Comparison of ENCODE assay signal across 12 cellular contexts in genomic region chr7:155753446-155753965, GRCh38. TPM values are rescaled to one million over a fixed set of nuclear protein-coding genes. Genes with fewer than 3 reads are reported as not detected.
A peak's percentile ranks its signal among the peaks of the same experiment; 100 is the strongest.
DNase-seq lines count a peak whose midpoint lies in the region; ATAC-seq, FAIRE-seq and TF ChIP-seq lines count a peak whose summit lies in the region.
"Had no signal": no experiment of that assay in that cellular context is flagged by ENCODE, and none has a peak within 500 bp of the region (broad histone marks: within the 10 kb centered on the region; RNA-seq: fewer than 3 reads in every experiment).

No MANE protein-coding gene starts in this region.

- H3K4me1 Mint-ChIP-seq in endodermal cell = peaks cover 49% of the 10 kb centered on the region

- H3K36me3 ChIP-seq in right lobe of liver (peaks cover 0 to 2% (median 0%) of the 10 kb centered on the region in 4 donors), HepG2 (replicated peaks in 1 of 2; ENCODE audit: control insufficient read depth in 1 of 2, insufficient read depth in 2 of 2, low read length in 2 of 2) (peaks cover 4 to 49% of the 10 kb centered on the region in 2 experiments; a peak in 4 of 5 replicates), Karpas-422 (ENCODE audit: insufficient read depth, low read length) (peaks cover 8% of the 10 kb centered on the region; the same call in 1 of the 2 replicates), endodermal cell (ENCODE audit: control insufficient read depth, insufficient read depth, low read length) (peaks cover 47% of the 10 kb centered on the region)

- DNase-seq in right lobe of liver (no peak), HepG2 (ENCODE audit: low spot score) (no peak), Karpas-422 (no peak), endodermal cell (no peak), DMS153 treated with DMSO at 0.1 percent for 48 hours (lab: John Stamatoyannopoulos, UW; ENCODE audit: unreplicated experiment) (no peak), posterior vena cava (ENCODE audit: low spot score) (no peak), mesenteric fat pad (ENCODE audit: low spot score) (no peak)
- DNase-seq in activated effector memory CD4-positive, alpha-beta T cell treated with anti-CD3 and anti-CD28 coated beads, Interleukin-2, amount 50 U/mL, for 16 hours = no peak
- DNase-seq: NCI-H1694 treated with DMSO at 0.1 percent for 48 hours; SHP77; stimulated activated naive CD4-positive, alpha-beta T cell treated with Interleukin-2 at 50 U/mL for 16 hours had no signal

- CTCF ChIA-PET in HepG2 (lab: Yijun Ruan, JAX; ENCODE audit: low intra/inter-chr PET ratio, low total read pairs) = no interaction called here

- POLR2A ChIA-PET in HepG2 (lab: Yijun Ruan, JAX) = no interaction called here

- ATAC-seq in right lobe of liver (peak; percentile 14 to 29 (median 24)), HepG2 (no peak)

- H3K79me2 ChIP-seq in HepG2 (ENCODE audit: insufficient read depth, low read length) (peaks cover 86% of the 10 kb centered on the region), Karpas-422 (ENCODE audit: low read length) (peaks cover 100% of the 10 kb centered on the region)

- H3K27me3 ChIP-seq in right lobe of liver = no peaks in the 10 kb centered on the region
- H3K27me3 ChIP-seq in HepG2 (ENCODE audit: control insufficient read depth in 1 of 2, insufficient read depth in 2 of 2, low read length in 2 of 2) = no peaks in the 10 kb centered on the region
- H3K27me3 ChIP-seq in Karpas-422 (ENCODE audit: low read length) = no peaks in the 10 kb centered on the region
- H3K27me3 ChIP-seq in endodermal cell (ENCODE audit: control insufficient read depth, insufficient read depth, low read length, poor library complexity, severe bottlenecking) = no peaks in the 10 kb centered on the region

- no peak for TF ChIP-seq RAD21 in HepG2 (CRISPR knock-in tag; IDR thresholded peaks at IDR 0.05)

- H3K27ac ChIP-seq in right lobe of liver (no peak overlapping the region), HepG2 (ENCODE audit: extremely low read length, insufficient read depth, low read length) (no peak overlapping the region), Karpas-422 (ENCODE audit: low read length) (no peak overlapping the region; the same call in 1 of the 2 replicates), endodermal cell (ENCODE audit: low read depth, low read length) (no peak overlapping the region)

- H3K4me1 ChIP-seq in right lobe of liver (peaks cover 0 to 9% (median 2%) of the 10 kb centered on the region in 4 donors), HepG2 (ENCODE audit: insufficient read depth, low read length) (no peaks in the 10 kb centered on the region), Karpas-422 (ENCODE audit: low read length) (peaks cover 58% of the 10 kb centered on the region), endodermal cell (ENCODE audit: control insufficient read depth, insufficient read depth, low read length) (peaks cover 15% of the 10 kb centered on the region)

- no peaks in the 10 kb centered on the region for H3K27me3 Mint-ChIP-seq in endodermal cell (ENCODE audit: insufficient read depth)

- H3K9me3 ChIP-seq in right lobe of liver (no peaks in the 10 kb centered on the region), HepG2 (ENCODE audit: low read length) (no peaks in the 10 kb centered on the region), Karpas-422 (ENCODE audit: low read length) (no peaks in the 10 kb centered on the region), endodermal cell (ENCODE audit: control insufficient read depth, low read length) (peaks cover 25% of the 10 kb centered on the region)

- H2AFZ ChIP-seq in HepG2 (ENCODE audit: low read length) = no peak overlapping the region
- H2AFZ ChIP-seq in Karpas-422 (ENCODE audit: low read length) = no peak overlapping the region

- H3K27ac Mint-ChIP-seq in endodermal cell = peak overlapping the region; percentile 32

- no peak overlapping the region for H3K9ac ChIP-seq in HepG2 (ENCODE audit: insufficient read depth, low read depth, low read length)
- no peak overlapping the region for H3K9ac ChIP-seq in Karpas-422 (ENCODE audit: low read length)
- no peak overlapping the region for H3K9ac ChIP-seq in endodermal cell (ENCODE audit: extremely low read depth, low read length, poor library complexity, severe bottlenecking)

- no peaks in the 10 kb centered on the region for H3K9me2 ChIP-seq in Karpas-422 (replicated peaks; ENCODE audit: insufficient read depth, low read length)

- TF ChIP-seq POLR2A in right lobe of liver (IDR thresholded peaks at IDR 0.05) (no peak), HepG2 (IDR thresholded peaks at IDR 0.05; ENCODE audit: insufficient read depth in 1 of 2, low read depth in 2 of 2, low read length in 2 of 2) (no peak)

- FAIRE-seq in HepG2 (lab: Jason Lieb, UNC) = no peak

- no peak overlapping the region for H3K4me3 ChIP-seq in right lobe of liver
- H3K4me3 ChIP-seq in HepG2 (replicated peaks in 1 of 3; ENCODE audit: insufficient read depth in 1 of 3, low read depth in 2 of 3, low read length in 3 of 3) = no peak overlapping the region
- H3K4me3 ChIP-seq in Karpas-422 (ENCODE audit: low read length) = no peak overlapping the region
- no peak overlapping the region for H3K4me3 ChIP-seq in endodermal cell (ENCODE audit: low read length)
- H3K4me3 ChIP-seq: smooth muscle cell had no signal

- H4K20me1 ChIP-seq in HepG2 (ENCODE audit: insufficient read depth, low read length) (peaks cover 33% of the 10 kb centered on the region), Karpas-422 (ENCODE audit: insufficient read depth, low read depth, low read length) (peaks cover 15% of the 10 kb centered on the region)

- TF ChIP-seq EP300 in HepG2 (IDR thresholded peaks at IDR 0.05; ENCODE audit: low read depth in 2 of 2, low read length in 2 of 2) = no peak
- no peak for TF ChIP-seq EP300 in HepG2 (CRISPR knock-in tag; IDR thresholded peaks at IDR 0.05; ENCODE audit: borderline replicate concordance)

- in situ Hi-C loops in HepG2 (cut with HindIII; ENCODE audit: extremely low pct_ligation_motif_present, low pct_unique_long_range_greater_than_20kb) = loop anchor here (25.0 kb wide), 1 partner anchor 366 kb away; no protein-coding TSS in a partner anchor

- TF ChIP-seq CTCF in right lobe of liver (IDR thresholded peaks at IDR 0.05) = no peak
- no peak for TF ChIP-seq CTCF in HepG2 (CRISPR knock-in tag; IDR thresholded peaks at IDR 0.05)
- no peak for TF ChIP-seq CTCF in endodermal cell (conservative IDR thresholded peaks at IDR 0.05)

- 83% methylated on average over 10 of the region's 10 CpGs for WGBS in right lobe of liver (ENCODE audit: insufficient coverage, low coverage, low lambda C conversion rate, missing lambda C conversion rate)
- WGBS in HepG2 (ENCODE audit: low lambda C conversion rate) = over 99% methylated on average over 10 of the region's 10 CpGs
- 94 to 97% methylated on average over 9 to 10 of the region's 10 CpGs for WGBS in endodermal cell (ENCODE audit: insufficient coverage in 1 of 2, insufficient read length in 1 of 2), 2 experiments

- H3K9me3 Mint-ChIP-seq in endodermal cell = peaks cover 16% of the 10 kb centered on the region

- H3K4me3 Mint-ChIP-seq in endodermal cell = no peak overlapping the region

- intact Hi-C loops in right lobe of liver (cut with DNase I) (no loop called here), HepG2 (cut with micrococcal nuclease; ENCODE audit: unreplicated experiment) (no loop called here), posterior vena cava (cut with DNase I) (no loop called here)

- BruUV-seq in HepG2 (replicated peaks; lab: Mats Ljungman, UMichigan) = no TSS peak

- peaks cover 38% of the 10 kb centered on the region for H3K36me3 Mint-ChIP-seq in endodermal cell (ENCODE audit: low read depth)

- H3K4me2 ChIP-seq in HepG2 (ENCODE audit: low read depth, low read length) (no peak overlapping the region), Karpas-422 (ENCODE audit: low read depth, low read length, poor library complexity, severe bottlenecking) (peak overlapping the region; percentile 48)
- H3K4me2 ChIP-seq: smooth muscle cell had no signal

RNA-seq across cellular contexts. Expression of gene SHH, which starts 58.8 kb away (rescaled TPM):
- total RNA-seq in right lobe of liver (10 to 100 TPM in 4 of 6 experiments, 1 to 10 TPM in 2; 6.8 to 18.6 (median 12.4) TPM), HepG2 (2016; rRNA removed; fragmentation: Illumina TruSeq; extraction: Trizol) (1.7 and 1.9 TPM in 2 replicates), endodermal cell (1 to 10 TPM in 1 of 2 donors, under 1 TPM in 1; 0.99 to 1.6 TPM), posterior vena cava (not detected), mesenteric fat pad (not detected)
- total RNA-seq in HepG2 (2016; cell fraction: cytosol; rRNA removed; fragmentation: Illumina TruSeq; extraction: Trizol; ENCODE audit: low read depth) = 0.10 and 0.53 TPM in 2 replicates
- total RNA-seq in HepG2 (2016; cell fraction: insoluble cytoplasmic fraction; rRNA removed; fragmentation: Illumina TruSeq; extraction: Trizol) = 1.3 and 2.2 TPM in 2 replicates
- 0.80 and 1.6 TPM in 2 replicates for total RNA-seq in HepG2 (2016; cell fraction: membrane; rRNA removed; fragmentation: Illumina TruSeq; extraction: Trizol)
- total RNA-seq in HepG2 (2016; cell fraction: nucleus; rRNA removed; fragmentation: Illumina TruSeq; extraction: Trizol) = 1.3 TPM in 2 replicates
- polyA plus RNA-seq in HepG2 (2011; rRNA removed) = 3.4 and 4.9 TPM in 2 replicates
- 1.9 and 3.3 TPM in 2 replicates for polyA plus RNA-seq in HepG2 (2011; cell fraction: cytosol; rRNA removed)
- polyA plus RNA-seq in HepG2 (2011; cell fraction: nucleus; rRNA removed) = 12.2 and 16.4 TPM in 2 replicates
- 3.5 and 6.3 TPM in 2 replicates for polyA plus RNA-seq in HepG2 (2012)
- 0.17 TPM in 2 replicates for polyA plus RNA-seq in HepG2 (2016; cell fraction: cytosol; fragmentation: Illumina TruSeq; extraction: Trizol; ENCODE audit: low read depth)
- polyA plus RNA-seq in HepG2 (2016; cell fraction: insoluble cytoplasmic fraction; fragmentation: Illumina TruSeq; extraction: Trizol; ENCODE audit: low read depth) = 1.8 and 2.1 TPM in 2 replicates
- 0.12 and 0.47 TPM in 2 replicates for polyA plus RNA-seq in HepG2 (2016; cell fraction: membrane; fragmentation: Illumina TruSeq; extraction: Trizol; ENCODE audit: low read depth)
- 3.9 and 4.1 TPM in 2 replicates for polyA plus RNA-seq in HepG2 (2016; cell fraction: nucleus; fragmentation: Illumina TruSeq; extraction: Trizol; ENCODE audit: insufficient read depth, low read depth)
- 9.0 TPM in 1 of 2 replicates, not detected in the other for polyA minus RNA-seq in HepG2 (2011; rRNA and poly(A)+ RNA removed; ENCODE audit: low replicate concordance)
- polyA minus RNA-seq in HepG2 (2011; cell fraction: cytosol; rRNA and poly(A)+ RNA removed) = 4.0 and 5.5 TPM in 2 replicates
- 4.5 and 5.2 TPM in 2 replicates for polyA minus RNA-seq in HepG2 (2011; cell fraction: nucleus; rRNA and poly(A)+ RNA removed)
- total RNA-seq in Karpas-422 (2014; rRNA removed; shearing (Covaris generic); ENCODE audit: low replicate concordance) = not detected in 2 replicates
- polyA plus RNA-seq in endodermal cell (2013, experiment 1 of 2) = 0.93 TPM
- polyA plus RNA-seq in endodermal cell (2013, experiment 2 of 2) = 0.41 TPM
- total RNA-seq: smooth muscle cell had no signal
- polyA plus RNA-seq: smooth muscle cell had no signal
